Comparison of ENCODE assay signal across 9 cellular contexts in genomic region chr3:11514191-11514770, GRCh38.
DNase-seq lines count a peak whose midpoint lies in the region; ATAC-seq and TF ChIP-seq lines count a peak whose summit lies in the region.
"Had no signal": no experiment of that assay in that cellular context is flagged by ENCODE, and none has a peak within 500 bp of the region (broad histone marks: within the 10 kb centered on the region; RNA-seq: fewer than 3 reads in every experiment).

No MANE protein-coding gene starts in this region.

- no peaks in the 10 kb centered on the region for H3K36me3 ChIP-seq in SK-N-SH (replicated peaks in 1 of 2; ENCODE audit: control insufficient read depth in 1 of 2, insufficient read depth in 2 of 2, low read length in 1 of 2)
- no peaks in the 10 kb centered on the region for H3K36me3 ChIP-seq in gastrocnemius medialis

- ATAC-seq in gastrocnemius medialis (no peak), GM21528 (IDR thresholded peaks at IDR 0.05; ENCODE audit: low FRiP score, unreplicated experiment) (no peak), GM19395 (IDR thresholded peaks at IDR 0.05; ENCODE audit: unreplicated experiment) (no peak), HG03135 (IDR thresholded peaks at IDR 0.05; ENCODE audit: unreplicated experiment) (no peak)

- POLR2A ChIA-PET in SK-N-SH (lab: Yijun Ruan, JAX), result no interaction called here

- H3K4me2 ChIP-seq in SK-N-SH, result peak overlapping the region; percentile 43

- no peaks in the 10 kb centered on the region for H3K9me2 ChIP-seq in SK-N-SH

- TF ChIP-seq RAD21 in SK-N-SH (IDR thresholded peaks at IDR 0.05; ENCODE audit: low read length), result no peak

- H4K20me1 ChIP-seq in SK-N-SH (ENCODE audit: insufficient read depth), result no peaks in the 10 kb centered on the region

- peaks cover 6% of the 10 kb centered on the region; the same call in 1 of the 2 replicates for H3K79me2 ChIP-seq in SK-N-SH (ENCODE audit: insufficient read depth)

- in situ Hi-C loops in gastrocnemius medialis (cut with MboI; ENCODE audit: low sequenced_read_pairs in 4 of 4), result loop anchor here in 1 of 4 donors (25.0 kb wide), 1 partner anchor 127 kb away; no protein-coding TSS in a partner anchor

- H3K9ac ChIP-seq in SK-N-SH, result peak overlapping the region; percentile 21; the same call in 1 of the 2 replicates

- 4% methylated on average over 5 of the region's 6 CpGs for WGBS in SK-N-SH (ENCODE audit: low lambda C conversion rate)

- H3K27me3 ChIP-seq in SK-N-SH (ENCODE audit: insufficient read depth) (no peaks in the 10 kb centered on the region), gastrocnemius medialis (no peaks in the 10 kb centered on the region)

- CTCF ChIA-PET in SK-N-SH (lab: Yijun Ruan, JAX), result no interaction called here

- DNase-seq in ELR (ENCODE audit: low read depth) (peak; percentile 90), SK-N-SH (no peak), foreskin melanocyte (peak; percentile 82), gastrocnemius medialis (peak; percentile 24 to 34), NCI-H1092 (lab: John Stamatoyannopoulos, UW) (no peak)
- DNase-seq: NCI-H82 had no signal

- TF ChIP-seq EP300 in SK-N-SH (IDR thresholded peaks at IDR 0.05; ENCODE audit: borderline replicate concordance in 1 of 2, low read depth in 1 of 2, low read length in 1 of 2), result peak in 1 of 2 experiments; percentile 44; a peak in 1 of 4 replicates

- no peak overlapping the region for H2AFZ ChIP-seq in SK-N-SH (ENCODE audit: low read depth)

- no peak for TF ChIP-seq POLR2A in gastrocnemius medialis (IDR thresholded peaks at IDR 0.05)

- H3K9me3 ChIP-seq in SK-N-SH, result no peaks in the 10 kb centered on the region
- H3K9me3 ChIP-seq in gastrocnemius medialis, result no peaks in the 10 kb centered on the region

- intact Hi-C loops in gastrocnemius medialis (cut with DNase I; ENCODE audit: low total_unique reads), result loop anchor here (5.0 kb wide), 1 partner anchor 132 kb away; no protein-coding TSS in a partner anchor

- TF ChIP-seq CTCF in SK-N-SH (IDR thresholded peaks at IDR 0.05) (no peak), gastrocnemius medialis (IDR thresholded peaks at IDR 0.05 in 4 of 5, conservative IDR thresholded peaks at IDR 0.05 in 1 of 5) (no peak)

- H3K4me3 ChIP-seq in SK-N-SH (ENCODE audit: low read depth in 2 of 2, low read length in 1 of 2) (peak overlapping the region in 1 of 2 experiments; percentile 8; a peak in 1 of 4 replicates), gastrocnemius medialis (no peak overlapping the region)

- H3K27ac ChIP-seq in SK-N-SH (ENCODE audit: low read depth in 2 of 2, low read length in 1 of 2) (peak overlapping the region; percentile 71 to 93; a peak in 3 of 4 replicates), gastrocnemius medialis (peak overlapping the region in 3 of 4 donors; percentile 32 to 46 (median 39))

- peaks cover 12 to 32% of the 10 kb centered on the region in 2 experiments for H3K4me1 ChIP-seq in SK-N-SH (ENCODE audit: control insufficient read depth in 1 of 2, insufficient read depth in 2 of 2, low read depth in 1 of 2, low read length in 1 of 2)
- peaks cover 22 to 26% of the 10 kb centered on the region in 2 donors for H3K4me1 ChIP-seq in gastrocnemius medialis

- H3F3A ChIP-seq in SK-N-SH (replicated peaks; ENCODE audit: insufficient read depth), result peaks cover 24% of the 10 kb centered on the region

TF ChIP-seq in SK-N-SH, 30 proteins besides CTCF, POLR2A, EP300 and RAD21:
- TF ChIP-seq FOSL2 (IDR thresholded peaks at IDR 0.05; ENCODE audit: borderline replicate concordance, low read depth) (peak; percentile 45; the same call in 1 of the 2 replicates), IRF3 (IDR thresholded peaks at IDR 0.05; ENCODE audit: low read depth, low read length) (no peak), GABPA (IDR thresholded peaks at IDR 0.05; ENCODE audit: low read depth) (peak; percentile 57), JUND (IDR thresholded peaks at IDR 0.05) (peak; percentile 33; the same call in 1 of the 2 replicates), FOXJ3 (CRISPR knock-in tag; IDR thresholded peaks at IDR 0.05) (no peak), REST (IDR thresholded peaks at IDR 0.05; ENCODE audit: low read depth, low read length) (peak; percentile 73; the same call in 1 of the 2 replicates), TEAD4 (IDR thresholded peaks at IDR 0.05; ENCODE audit: borderline replicate concordance, insufficient read depth) (peak; percentile 49; the same call in 1 of the 2 replicates), FOXM1 (IDR thresholded peaks at IDR 0.05; ENCODE audit: low read depth) (0 out of 2 replicates have a peak, but pooled peaks have one; percentile 19), MAX (IDR thresholded peaks at IDR 0.05; ENCODE audit: low read depth) (peak; percentile 39; the same call in 1 of the 2 replicates), MEF2A (IDR thresholded peaks at IDR 0.05; ENCODE audit: borderline replicate concordance, low read depth) (no peak), TCF12 (IDR thresholded peaks at IDR 0.05) (peak; percentile 60; the same call in 1 of the 2 replicates), TAF1 (IDR thresholded peaks at IDR 0.05; ENCODE audit: borderline replicate concordance, low read depth, low read length) (peak; percentile 23; the same call in 1 of the 2 replicates), RXRA (IDR thresholded peaks at IDR 0.05; ENCODE audit: borderline replicate concordance, low read depth) (no peak), NFIC (IDR thresholded peaks at IDR 0.05; ENCODE audit: borderline replicate concordance) (peak; percentile 73)

Comparison
In these comparisons a context has a peak if more than half of its experiments do, and no peak if none do; other contexts are left out.
1. DNase-seq: peak in ELR (single experiment), foreskin melanocyte (single experiment) and gastrocnemius medialis (2 of 2); none in SK-N-SH (single experiment) and NCI-H1092 (single experiment).